In genomic region chr12:76346236-76346635, GRCh38 we compare ENCODE assay signal across 17 cellular contexts. TPM values are rescaled to one million over a fixed set of nuclear protein-coding genes. Genes with fewer than 3 reads are reported as not detected.
DNase-seq lines count a peak whose midpoint lies in the region; ATAC-seq, FAIRE-seq and TF ChIP-seq lines count a peak whose summit lies in the region.
"Had no signal": no experiment of that assay in that cellular context is flagged by ENCODE, and none has a peak within 500 bp of the region (broad histone marks: within the 10 kb centered on the region; RNA-seq: fewer than 3 reads in every experiment).

No MANE protein-coding gene starts in this region.

- POLR2A ChIA-PET in A549 (lab: Yijun Ruan, JAX) (no interaction called here), IMR-90 (lab: Charles Lee; ENCODE audit: unreplicated experiment) (interaction anchor here (0.7 kb wide), 1 partner anchor 263 kb away, joined by 3 read pairs; no protein-coding TSS in a partner anchor)

- no peak overlapping the region; the same call in 1 of the 2 replicates for H4K5ac ChIP-seq in IMR-90 (ENCODE audit: low read depth, low read length)

- peak overlapping the region; percentile 90; the same call in 1 of the 3 replicates for H3K4me2 ChIP-seq in A549
- peak overlapping the region; percentile 61; the same call in 1 of the 2 replicates for H3K4me2 ChIP-seq in IMR-90 (ENCODE audit: low read depth, low read length)

- CTCF ChIA-PET in A549 (lab: Yijun Ruan, JAX) (interaction anchor here (0.6 to 1.3 kb wide), 3 partner anchors 69 to 309 kb away, joined by 3 to 7 read pairs (median 3); no protein-coding TSS in a partner anchor), IMR-90 (lab: Yijun Ruan, JAX) (no interaction called here)

- no peak overlapping the region for H3K9ac ChIP-seq in IMR-90 (ENCODE audit: low read depth, low read length)

- no peaks in the 10 kb centered on the region for H3K27me3 ChIP-seq in IMR-90 (ENCODE audit: control insufficient read depth, insufficient read depth, low read length)
- H3K27me3 ChIP-seq in esophagus muscularis mucosa: no peaks in the 10 kb centered on the region
- no peaks in the 10 kb centered on the region for H3K27me3 ChIP-seq in muscle layer of duodenum (ENCODE audit: low read depth, low read length)
- no peaks in the 10 kb centered on the region for H3K27me3 ChIP-seq in aorta (ENCODE audit: control insufficient read depth in 1 of 2, insufficient read depth in 2 of 2, low read length in 1 of 2)
- H3K27me3 ChIP-seq: cardiac muscle cell, MG63, testis had no signal

- in situ Hi-C loops in IMR-90 (cut with MboI; ENCODE audit: low sequenced_read_pairs): loop anchor here (5.0 to 10.0 kb wide), 3 partner anchors 271 to 821 kb away; no protein-coding TSS in a partner anchor

- H4K8ac ChIP-seq in IMR-90 (ENCODE audit: low read depth in 2 of 2, low read length in 2 of 2): peak overlapping the region; percentile 20 to 47; a peak in 1 of 4 replicates

- peak overlapping the region; percentile 16; the same call in 1 of the 2 replicates for H2BK20ac ChIP-seq in IMR-90 (ENCODE audit: low read depth, low read length)

- H3K9me1 ChIP-seq in IMR-90 (ENCODE audit: insufficient read depth, low read length): no peaks in the 10 kb centered on the region

- no peaks in the 10 kb centered on the region for H4K20me1 ChIP-seq in IMR-90 (ENCODE audit: insufficient read depth, low read length)

- TF ChIP-seq CTCF in A549 (IDR thresholded peaks at IDR 0.05): no peak
- no peak for TF ChIP-seq CTCF in IMR-90 (conservative IDR thresholded peaks at IDR 0.05; ENCODE audit: low read depth, low read length)
- no peak for TF ChIP-seq CTCF in esophagus muscularis mucosa (IDR thresholded peaks at IDR 0.05)

- peak overlapping the region; percentile 44; the same call in 1 of the 2 replicates for H3K4ac ChIP-seq in IMR-90 (ENCODE audit: low read depth, low read length)

- FAIRE-seq in A549 (lab: Jason Lieb, UNC): no peak
- FAIRE-seq: HTR-8/SVneo had no signal

- TF ChIP-seq POLR2A in A549 (IDR thresholded peaks at IDR 0.05; ENCODE audit: low read length): no peak
- no peak for TF ChIP-seq POLR2A in IMR-90 (IDR thresholded peaks at IDR 0.05; ENCODE audit: low read depth, low read length)
- TF ChIP-seq POLR2A in esophagus muscularis mucosa (IDR thresholded peaks at IDR 0.05; ENCODE audit: low read depth): no peak

- no peak overlapping the region for H3K18ac ChIP-seq in IMR-90 (ENCODE audit: low read depth, low read length)

- H2AK9ac ChIP-seq in IMR-90 (replicated peaks; ENCODE audit: low read depth, low read length, poor library complexity): no peak overlapping the region

- BruUV-seq in IMR-90 (replicated peaks; lab: Mats Ljungman, UMichigan): no TSS peak

- H4K91ac ChIP-seq in IMR-90 (ENCODE audit: insufficient read depth, low read depth, low read length): no peak overlapping the region; the same call in 1 of the 2 replicates

- no peaks in the 10 kb centered on the region for H3K36me3 ChIP-seq in IMR-90 (ENCODE audit: control insufficient read depth, insufficient read depth, low read length)
- no peaks in the 10 kb centered on the region for H3K36me3 ChIP-seq in esophagus muscularis mucosa
- H3K36me3 ChIP-seq in muscle layer of duodenum (ENCODE audit: control insufficient read depth in 1 of 2, insufficient read depth in 2 of 2, low read length in 2 of 2): no peaks in the 10 kb centered on the region
- H3K36me3 ChIP-seq in aorta (ENCODE audit: control insufficient read depth in 1 of 2, insufficient read depth in 2 of 2, low read length in 1 of 2): no peaks in the 10 kb centered on the region
- H3K36me3 ChIP-seq: cardiac muscle cell had no signal

- H2BK120ac ChIP-seq in IMR-90 (ENCODE audit: low read depth, low read length): peak overlapping the region; percentile 48

- H3K9me3 ChIP-seq in A549 (no peaks in the 10 kb centered on the region), IMR-90 (ENCODE audit: control insufficient read depth, insufficient read depth, low read length) (no peaks in the 10 kb centered on the region), esophagus muscularis mucosa (no peaks in the 10 kb centered on the region), muscle layer of duodenum (ENCODE audit: control insufficient read depth in 1 of 2, low read length in 2 of 2) (no peaks in the 10 kb centered on the region), aorta (ENCODE audit: control insufficient read depth, low read length) (no peaks in the 10 kb centered on the region)
- H3K9me3 ChIP-seq: MG63, testis had no signal

- H2AFZ ChIP-seq in IMR-90 (replicated peaks; ENCODE audit: low read length, poor library complexity): no peak overlapping the region

- no peak overlapping the region for H3K56ac ChIP-seq in IMR-90 (ENCODE audit: extremely low read depth, insufficient read depth, low read length)

- H3K79me1 ChIP-seq in IMR-90 (ENCODE audit: low read depth in 1 of 2, low read length in 2 of 2): peaks cover 11 to 32% of the 10 kb centered on the region in 2 experiments; a peak in 3 of 4 replicates

- no peak overlapping the region for H3K27ac ChIP-seq in A549
- peak overlapping the region; percentile 34; the same call in 1 of the 2 replicates for H3K27ac ChIP-seq in IMR-90 (ENCODE audit: insufficient read depth, low read length)
- peak overlapping the region; percentile 84 to 91 (median 88) for H3K27ac ChIP-seq in esophagus muscularis mucosa (replicated peaks in 1 of 4)
- H3K27ac ChIP-seq in muscle layer of duodenum (ENCODE audit: low read length): peak overlapping the region; percentile 0
- no peak overlapping the region for H3K27ac ChIP-seq in aorta (ENCODE audit: low read depth in 1 of 2, low read length in 2 of 2)
- H3K27ac ChIP-seq: cardiac muscle cell, testis had no signal

- H3K4me1 ChIP-seq in A549 (peaks cover 15% of the 10 kb centered on the region; the same call in 2 of the 3 replicates), IMR-90 (ENCODE audit: control insufficient read depth, insufficient read depth, low read length) (peaks cover 5% of the 10 kb centered on the region; the same call in 1 of the 2 replicates), esophagus muscularis mucosa (peaks cover 17 to 42% (median 32%) of the 10 kb centered on the region in 4 donors), muscle layer of duodenum (ENCODE audit: control insufficient read depth in 1 of 2, insufficient read depth in 2 of 2, low read length in 2 of 2) (peaks cover 0 to 28% of the 10 kb centered on the region in 2 donors), aorta (ENCODE audit: control insufficient read depth in 1 of 2, insufficient read depth in 2 of 2, low read length in 2 of 2) (peaks cover 0 to 3% of the 10 kb centered on the region in 2 donors)

- DNase-seq in A549 (ENCODE audit: low read depth in 1 of 2, low spot score in 1 of 2): no peak
- DNase-seq in IMR-90: peak; percentile 68
- no peak for DNase-seq in esophagus muscularis mucosa (ENCODE audit: extremely low spot score)
- no peak for DNase-seq in NCI-H2081 (lab: John Stamatoyannopoulos, UW)
- DNase-seq in aorta: no peak
- DNase-seq: activated B cell treated with CpG ODN at 0.5 μM for 24 hours; activated naive CD4-positive, alpha-beta T cell treated with anti-CD3 and anti-CD28 coated beads for 36 hours; MG63; NCI-H2081 treated with DMSO at 0.1 percent for 48 hours; NCI-H82; stimulated activated CD4-positive, alpha-beta T cell treated with anti-CD3 and anti-CD28 coated beads, Interleukin-1b, Interleukin-23, amount 100 ng/mL, for 48 hours; testis had no signal

- intact Hi-C loops in IMR-90 (cut with micrococcal nuclease): loop anchor here (2.0 to 5.0 kb wide), 3 partner anchors 164 to 819 kb away; no protein-coding TSS in a partner anchor
- intact Hi-C loops in esophagus muscularis mucosa (cut with DNase I): loop anchor here (5.0 kb wide), 1 partner anchor 314 kb away; the partner anchor contains the start of gene PHLDA1
- intact Hi-C loops in aorta (cut with DNase I): loop anchor here (10.0 kb wide), 3 partner anchors 109 to 261 kb away; partner anchors contain the start of genes NAP1L1 (in 2 of the 2) and OSBPL8 (in 1 of the 2)

- TF ChIP-seq RAD21 in A549 (conservative IDR thresholded peaks at IDR 0.05 in 1 of 2, IDR thresholded peaks at IDR 0.05 in 1 of 2): no peak
- TF ChIP-seq RAD21 in IMR-90 (IDR thresholded peaks at IDR 0.05; ENCODE audit: low read length): no peak

- TF ChIP-seq EP300 in A549 (IDR thresholded peaks at IDR 0.05) (no peak), esophagus muscularis mucosa (IDR thresholded peaks at IDR 0.05) (no peak)

- WGBS in A549 (ENCODE audit: missing lambda C conversion rate): 87% methylated on average over 4 of the region's 4 CpGs
- no CpG with 5 or more reads among the region's 4 CpGs for WGBS in IMR-90 (ENCODE audit: extremely low coverage in 2 of 2, insufficient read length in 1 of 2), 2 experiments
- WGBS in esophagus muscularis mucosa: 70% methylated on average over 4 of the region's 4 CpGs
- 80 to 82% methylated on average over 4 of the region's 4 CpGs for WGBS in aorta, 2 donors

- H3K14ac ChIP-seq in IMR-90 (replicated peaks; ENCODE audit: low read depth, low read length): peak overlapping the region; percentile 49; the same call in 1 of the 2 replicates

- H2BK15ac ChIP-seq in IMR-90 (ENCODE audit: low read depth, low read length): 0 out of 3 replicates have a peak overlapping the region, but pooled peaks have one; percentile 5

- dilution Hi-C loops in IMR-90 (cut with HindIII; ENCODE audit: low sequenced_read_pairs, unreplicated experiment): no loop called here

- H3K23ac ChIP-seq in IMR-90 (ENCODE audit: low read depth, low read length): no peak overlapping the region

- no peak overlapping the region for H3K4me3 ChIP-seq in A549
- no peak overlapping the region for H3K4me3 ChIP-seq in IMR-90 (ENCODE audit: insufficient read depth, low read depth, low read length)
- no peak overlapping the region for H3K4me3 ChIP-seq in esophagus muscularis mucosa
- no peak overlapping the region for H3K4me3 ChIP-seq in muscle layer of duodenum (ENCODE audit: low read depth in 1 of 2, low read length in 2 of 2)
- no peak overlapping the region for H3K4me3 ChIP-seq in aorta (ENCODE audit: low read length in 2 of 2)
- H3K4me3 ChIP-seq: cardiac muscle cell, MG63, testis had no signal

- no peak overlapping the region for H2AK5ac ChIP-seq in IMR-90 (ENCODE audit: low read depth, low read length)

- peak overlapping the region; percentile 73 for H2BK5ac ChIP-seq in IMR-90 (ENCODE audit: low read depth, low read length, poor library complexity, severe bottlenecking)

- ATAC-seq in A549: no peak
- ATAC-seq in IMR-90 (ENCODE audit: low read depth): no peak
- ATAC-seq in aorta (ENCODE audit: low FRiP score): no peak
- no peak for ATAC-seq in HG02970 (IDR thresholded peaks at IDR 0.05; ENCODE audit: low FRiP score, unreplicated experiment)
- no peak for ATAC-seq in HG03280 (IDR thresholded peaks at IDR 0.05; ENCODE audit: unreplicated experiment)

RNA-seq across cellular contexts. Expression of gene BBS10, which starts 2.0 kb away (rescaled TPM):
- 11.6 and 15.1 TPM in 2 replicates for polyA plus RNA-seq in A549 (2011; rRNA removed)
- polyA plus RNA-seq in A549 (2012; cell fraction: cytosol; rRNA removed): 1.3 and 1.7 TPM in 2 replicates
- 0.82 and 1.1 TPM in 2 replicates for polyA plus RNA-seq in A549 (2012; cell fraction: nucleus; rRNA removed)
- 6.6 to 8.0 TPM (median 7.3 TPM) in 3 replicates for polyA plus RNA-seq in A549 (2017; fragmentation: RNase III; extraction: RNeasy Plus Mini Kit Qiagen cat#74134 plus additional on column Dnase treatment)
- 2.1 and 2.5 TPM in 2 replicates for polyA minus RNA-seq in A549 (2011; rRNA and poly(A)+ RNA removed)
- total RNA-seq in IMR-90 (2012; rRNA removed): 10.0 and 15.8 TPM in 2 replicates
- polyA plus RNA-seq in IMR-90 (2012; rRNA removed): 3.4 and 4.9 TPM in 2 replicates
- 0.44 and 0.78 TPM in 2 replicates for polyA plus RNA-seq in IMR-90 (2012; cell fraction: cytosol; rRNA removed)
- 0.24 and 3.0 TPM in 2 replicates for polyA plus RNA-seq in IMR-90 (2012; cell fraction: nucleus; rRNA removed; ENCODE audit: low replicate concordance)
- total RNA-seq in esophagus muscularis mucosa: 10 to 100 TPM; 10.4 to 21.6 (median 17.9) TPM
- total RNA-seq in aorta: 1 to 10 TPM; 6.7 to 8.9 TPM
- polyA plus RNA-seq in aorta: 1 to 10 TPM; 4.1 to 8.2 TPM

Comparison
In these comparisons a context has a peak if more than half of its experiments do, and no peak if none do; other contexts are left out.
1. H3K27ac ChIP-seq: peak in IMR-90 (single experiment), esophagus muscularis mucosa (4 of 4) and muscle layer of duodenum (single experiment); none in A549 (0 of 2) and aorta (0 of 2).